ENCODE assay signal across 11 cellular contexts in the genomic region with DNA sequence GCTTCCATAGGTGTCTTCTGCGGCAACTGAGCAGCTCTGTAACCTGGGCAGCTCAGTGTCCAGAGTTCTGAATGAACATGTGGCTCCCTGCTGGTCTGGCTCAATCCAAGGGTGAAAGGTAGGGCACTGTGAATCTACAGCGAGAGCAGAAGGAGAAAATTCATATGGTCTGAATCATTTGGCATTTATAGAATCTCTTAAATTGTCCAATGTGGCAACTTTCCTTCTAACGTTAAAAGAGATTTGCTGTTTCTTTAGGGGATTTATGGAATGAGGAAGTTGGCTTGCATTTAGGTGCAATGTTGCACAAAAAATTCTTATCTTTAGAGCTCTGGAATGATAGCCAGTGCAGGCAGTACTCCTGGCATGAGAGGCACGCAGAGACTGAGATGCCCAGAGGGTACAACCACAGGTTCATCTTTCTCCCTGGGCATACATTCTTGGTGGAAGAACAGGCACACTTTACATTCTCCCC. TPM values are rescaled to one million over a fixed set of nuclear protein-coding genes. Genes with fewer than 3 reads are reported as not detected.
A peak's percentile ranks its signal among the peaks of the same experiment; 100 is the strongest.
DNase-seq lines count a peak whose midpoint lies in the region; ATAC-seq and TF ChIP-seq lines count a peak whose summit lies in the region.
"Had no signal": no experiment of that assay in that cellular context is flagged by ENCODE, and none has a peak within 500 bp of the region (broad histone marks: within the 10 kb centered on the region; RNA-seq: fewer than 3 reads in every experiment).

No MANE protein-coding gene starts in this region.

- H3K27ac Mint-ChIP-seq in nephron progenitor cell, result peak overlapping the region; percentile 67

- peaks cover 51% of the 10 kb centered on the region for H3K4me1 ChIP-seq in HAP-1

- DNase-seq in Daoy (ENCODE audit: low read depth), result peak; percentile 64
- DNase-seq in NOMO-1 treated with DMSO at 0.1 percent for 48 hours (lab: John Stamatoyannopoulos, UW; ENCODE audit: unreplicated experiment), result peak; percentile 50
- DNase-seq in coronary artery (ENCODE audit: low spot score), result no peak
- no peak for DNase-seq in nephron progenitor cell
- no peak for DNase-seq in NCI-H446 (lab: John Stamatoyannopoulos, UW)
- DNase-seq in HAP-1 (ENCODE audit: low spot score in 2 of 2), result no peak
- no peak for DNase-seq in NCI-H524 treated with DMSO at 0.1 percent for 48 hours (lab: John Stamatoyannopoulos, UW)
- DNase-seq: retina, substantia nigra had no signal

- H3K9me3 Mint-ChIP-seq in nephron progenitor cell, result no peaks in the 10 kb centered on the region

- H3K4me1 Mint-ChIP-seq in nephron progenitor cell, result peaks cover 14% of the 10 kb centered on the region

- peaks cover 49% of the 10 kb centered on the region for H3K36me3 Mint-ChIP-seq in nephron progenitor cell (ENCODE audit: low read depth)

- in situ Hi-C loops in HAP-1 (cut with MboI; ENCODE audit: low sequenced_read_pairs), result no loop called here

- H3K27me3 Mint-ChIP-seq in nephron progenitor cell (ENCODE audit: low read depth, poor library complexity), result no peaks in the 10 kb centered on the region

- no peaks in the 10 kb centered on the region for H3K27me3 ChIP-seq in HAP-1 (ENCODE audit: low read depth)
- H3K27me3 ChIP-seq: esophagus muscularis mucosa had no signal

- TF ChIP-seq CTCF in coronary artery (IDR thresholded peaks at IDR 0.05) (no peak), nephron progenitor cell (IDR thresholded peaks at IDR 0.05) (no peak)

- H3K9me3 ChIP-seq in HAP-1, result no peaks in the 10 kb centered on the region
- H3K9me3 ChIP-seq: esophagus muscularis mucosa had no signal

- no peak for ATAC-seq in GM18870 (IDR thresholded peaks at IDR 0.05; ENCODE audit: unreplicated experiment)

- peak overlapping the region in 1 of 2 donors; percentile 70 for H3K27ac ChIP-seq in coronary artery

- H3K4me3 Mint-ChIP-seq in nephron progenitor cell, result no peak overlapping the region

- peak overlapping the region; percentile 34 for H3K4me3 ChIP-seq in coronary artery
- no peak overlapping the region for H3K4me3 ChIP-seq in HAP-1
- H3K4me3 ChIP-seq: esophagus muscularis mucosa had no signal

- peaks cover 11% of the 10 kb centered on the region for H3K36me3 ChIP-seq in HAP-1 (replicated peaks)

RNA-seq across cellular contexts. Expression of gene ATXN10, which starts 17.0 kb away (rescaled TPM):
- total RNA-seq in Daoy (2014; rRNA removed; shearing (Covaris generic)), result 116 and 130 TPM in 2 replicates

Comparison
In these comparisons a context has a peak if more than half of its experiments do, and no peak if none do; other contexts are left out.
1. DNase-seq: peak in Daoy (single experiment) and NOMO-1 treated with DMSO at 0.1 percent for 48 hours (single experiment); none in coronary artery (single experiment), nephron progenitor cell (single experiment), NCI-H446 (0 of 2), HAP-1 (0 of 2) and NCI-H524 treated with DMSO at 0.1 percent for 48 hours (single experiment).